Comparison of ENCODE assay signal across 1 cellular context in genomic region chr9:7234144-7234543, GRCh38.
TF ChIP-seq lines count a peak whose summit lies in the region.

No MANE protein-coding gene starts in this region.

TF ChIP-seq in GM23338, 12 proteins besides CTCF, POLR2A, EP300 and RAD21 (continued from another document):
- TF ChIP-seq ZNF462 (CRISPR knock-in tag; IDR thresholded peaks at IDR 0.05) = no peak
- no peak for TF ChIP-seq JUNB (IDR thresholded peaks at IDR 0.05; ENCODE audit: unreplicated experiment)
- TF ChIP-seq REST (IDR thresholded peaks at IDR 0.05; ENCODE audit: unreplicated experiment) = no peak
- TF ChIP-seq ZNF114 (CRISPR knock-in tag; IDR thresholded peaks at IDR 0.05) = no peak
